Comparison of ENCODE assay signal across 9 cellular contexts in genomic region chr3:185442031-185442430, GRCh38.
"Had no signal": no experiment of that assay in that cellular context is flagged by ENCODE, and none has a peak within 500 bp of the region (broad histone marks: within the 10 kb centered on the region; RNA-seq: fewer than 3 reads in every experiment).

No MANE protein-coding gene starts in this region.

- DNase-seq: GM23248, GOT3, H7, H9, HCEC 1CT, HFFc6 had no signal

- H3K4me2 ChIP-seq: GM23338 had no signal

- H3K27ac ChIP-seq: GM23248 had no signal

- H3K36me3 ChIP-seq: HAP-1 had no signal

- H3K9ac ChIP-seq: GM23248 had no signal

- H3K9me3 ChIP-seq: HAP-1 had no signal

- H2AFZ ChIP-seq: GM23248, GM23338 had no signal

- ATAC-seq: GM23338, HCT116 had no signal

- H3K4me3 ChIP-seq: GM23248, GM23338, HAP-1 had no signal
